In the genomic region with DNA sequence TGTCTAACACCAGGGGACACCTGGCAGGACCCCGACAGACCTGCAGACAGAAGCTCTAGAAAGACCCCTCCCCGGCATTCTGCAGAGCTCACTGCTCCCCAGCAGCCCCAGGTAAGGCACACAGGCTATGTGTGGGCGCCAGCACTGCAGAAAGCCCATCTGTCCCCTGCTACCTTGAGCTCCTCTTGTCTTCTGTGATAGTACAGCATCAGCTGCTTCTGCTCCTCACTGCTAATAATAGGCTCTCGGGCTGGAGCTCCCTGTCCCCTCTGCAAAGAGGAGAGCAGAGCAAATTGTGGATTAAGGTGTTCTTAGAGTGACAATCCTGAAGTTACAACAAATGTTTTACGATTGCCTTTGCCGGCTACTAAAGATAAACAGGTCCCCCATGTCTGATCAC, we compare ENCODE assay signal across 22 cellular contexts. TPM values are rescaled to one million over a fixed set of nuclear protein-coding genes. Genes with fewer than 3 reads are reported as not detected.
DNase-seq lines count a peak whose midpoint lies in the region; ATAC-seq and TF ChIP-seq lines count a peak whose summit lies in the region.
"Had no signal": no experiment of that assay in that cellular context is flagged by ENCODE, and none has a peak within 500 bp of the region (broad histone marks: within the 10 kb centered on the region; RNA-seq: fewer than 3 reads in every experiment).

No MANE protein-coding gene starts in this region.

- H3K4me1 Mint-ChIP-seq in natural killer cell, result peaks cover 0 to 10% of the 10 kb centered on the region in 2 donors

- H3K27ac Mint-ChIP-seq in natural killer cell, result peak overlapping the region in 1 of 2 donors; percentile 31

- H3K4me3 Mint-ChIP-seq in natural killer cell, result no peak overlapping the region
- H3K4me3 Mint-ChIP-seq: CD4-positive, alpha-beta memory T cell had no signal

- no TSS peak for BruUV-seq in PC-9 (replicated peaks; lab: Mats Ljungman, UMichigan)

- ATAC-seq in aorta (ENCODE audit: low FRiP score), result peak; percentile 34
- ATAC-seq in natural killer cell, result no peak
- ATAC-seq: GM12878, K562, Right ventricle myocardium inferior, SK-N-SH treated with all-trans-retinoic acid at 6 μM for 48 hours had no signal

- H3K9me3 Mint-ChIP-seq in natural killer cell, result no peaks in the 10 kb centered on the region
- H3K9me3 Mint-ChIP-seq: CD4-positive, alpha-beta memory T cell had no signal

- no peak overlapping the region for H2AFZ ChIP-seq in PC-9

- peak overlapping the region; percentile 37; the same call in 1 of the 2 replicates for H3K27ac ChIP-seq in PC-9
- peak overlapping the region; percentile 56 for H3K27ac ChIP-seq in angular gyrus (ENCODE audit: low read depth, low read length)
- H3K27ac ChIP-seq in epithelial cell of prostate, result peak overlapping the region; percentile 16
- no peak overlapping the region for H3K27ac ChIP-seq in aorta (ENCODE audit: low read depth in 1 of 2, low read length in 2 of 2)
- H3K27ac ChIP-seq in colonic mucosa, result no peak overlapping the region
- H3K27ac ChIP-seq: SJCRH30 had no signal

- peaks cover 3% of the 10 kb centered on the region; the same call in 1 of the 2 replicates for H3F3A ChIP-seq in PC-9 (ENCODE audit: insufficient read depth, low read depth)

- DNase-seq in PC-9 (no peak), epithelial cell of prostate (ENCODE audit: low read depth, low spot score) (no peak), aorta (no peak), colonic mucosa (no peak), RKO (ENCODE audit: low spot score) (no peak), natural killer cell (no peak)
- DNase-seq: Caco-2; CD4-positive, alpha-beta memory T cell; GDM1; Kasumi-1; NCI-H1092 treated with DMSO at 0.1 percent for 48 hours; NCI-H146; NCI-H1930; NCI-H2107; NCI-H510A; NCI-H69; SJCRH30 had no signal

- H3K36me3 Mint-ChIP-seq in natural killer cell, result peaks cover 28% of the 10 kb centered on the region

- H3K79me2 ChIP-seq in PC-9 (ENCODE audit: low read depth), result no peaks in the 10 kb centered on the region

- H3K4me3 ChIP-seq in PC-9 (no peak overlapping the region), aorta (ENCODE audit: low read length in 2 of 2) (no peak overlapping the region), colonic mucosa (no peak overlapping the region)
- H3K4me3 ChIP-seq: GM12878, K562, SJCRH30 had no signal

- 93 to 96% methylated on average over 6 of the region's 6 CpGs for WGBS in aorta, 2 donors

- no peaks in the 10 kb centered on the region for H3K9me2 ChIP-seq in PC-9 (ENCODE audit: insufficient read depth)

- H3K36me3 ChIP-seq in PC-9 (ENCODE audit: low read depth), result peaks cover 3% of the 10 kb centered on the region; the same call in 1 of the 2 replicates
- peaks cover 6 to 7% of the 10 kb centered on the region in 2 donors for H3K36me3 ChIP-seq in aorta (ENCODE audit: control insufficient read depth in 1 of 2, insufficient read depth in 2 of 2, low read length in 1 of 2)
- H3K36me3 ChIP-seq in colonic mucosa, result peaks cover 15% of the 10 kb centered on the region

- H3K4me2 ChIP-seq in PC-9, result no peak overlapping the region

- CTCF ChIA-PET in PC-9 (lab: Charles Lee), result interaction anchor here (0.6 to 1.2 kb wide), 2 partner anchors 231 to 736 kb away, joined by 5 to 6 read pairs; no protein-coding TSS in a partner anchor

- no peaks in the 10 kb centered on the region for H3K9me3 ChIP-seq in PC-9 (ENCODE audit: insufficient read depth, low read depth)
- H3K9me3 ChIP-seq in aorta (ENCODE audit: control insufficient read depth, low read length), result no peaks in the 10 kb centered on the region
- no peaks in the 10 kb centered on the region for H3K9me3 ChIP-seq in colonic mucosa
- H3K9me3 ChIP-seq: Caco-2, SJCRH30 had no signal

- H3K4me1 ChIP-seq in PC-9 (replicated peaks; ENCODE audit: insufficient read depth), result no peaks in the 10 kb centered on the region
- no peaks in the 10 kb centered on the region for H3K4me1 ChIP-seq in aorta (ENCODE audit: control insufficient read depth in 1 of 2, insufficient read depth in 2 of 2, low read length in 2 of 2)
- no peaks in the 10 kb centered on the region for H3K4me1 ChIP-seq in colonic mucosa
- H3K4me1 ChIP-seq: Caco-2, SJCRH30 had no signal

- no peaks in the 10 kb centered on the region for H3K27me3 Mint-ChIP-seq in natural killer cell (ENCODE audit: low read depth in 2 of 2)
- H3K27me3 Mint-ChIP-seq: CD4-positive, alpha-beta memory T cell had no signal

- intact Hi-C loops in PC-9 (cut with micrococcal nuclease; ENCODE audit: unreplicated experiment) (loop anchor here (5.0 kb wide), 1 partner anchor 325 kb away; a partner anchor contains a TSS), aorta (cut with DNase I) (loop anchor here in 1 of 2 donors (5.0 to 10.0 kb wide), 3 partner anchors 200 to 737 kb away; no protein-coding TSS in a partner anchor), colonic mucosa (cut with DNase I) (loop anchor here (5.0 kb wide), 1 partner anchor 200 kb away; no protein-coding TSS in a partner anchor), natural killer cell (cut with micrococcal nuclease) (no loop called here)

- TF ChIP-seq CTCF in PC-9 (conservative IDR thresholded peaks at IDR 0.05) (no peak), colonic mucosa (IDR thresholded peaks at IDR 0.05) (no peak), natural killer cell (IDR thresholded peaks at IDR 0.05) (no peak)

- no peaks in the 10 kb centered on the region for H4K20me1 ChIP-seq in PC-9 (ENCODE audit: insufficient read depth)

- POLR2A ChIA-PET in PC-9 (lab: Charles Lee; ENCODE audit: unreplicated experiment), result no interaction called here

- H3K27me3 ChIP-seq in PC-9 (ENCODE audit: insufficient read depth, low read depth) (no peaks in the 10 kb centered on the region), aorta (ENCODE audit: control insufficient read depth in 1 of 2, insufficient read depth in 2 of 2, low read length in 1 of 2) (no peaks in the 10 kb centered on the region), colonic mucosa (no peaks in the 10 kb centered on the region)
- H3K27me3 ChIP-seq: SJCRH30 had no signal

- no peak overlapping the region for H3K9ac ChIP-seq in colonic mucosa (ENCODE audit: low read depth in 2 of 2, low read length in 2 of 2)

RNA-seq across cellular contexts. Expression of a gene that starts 10.1 kb away (rescaled TPM):
- total RNA-seq in PC-9 (2021), result 31.2 and 35.5 TPM in 2 replicates
- 10 to 100 TPM; 20.4 to 26.9 TPM for total RNA-seq in aorta
- polyA plus RNA-seq in aorta, result 10 to 100 TPM; 23.2 to 31.4 TPM
- total RNA-seq in colonic mucosa, result 10 to 100 TPM; 27.5 to 55.8 TPM
- 10 to 100 TPM; 16.1 to 23.7 (median 16.8) TPM for total RNA-seq in natural killer cell

RNA-seq across cellular contexts. Expression of a gene that starts 16.8 kb away (rescaled TPM):
- total RNA-seq in PC-9 (2021) (0.68 TPM in 1 of 2 replicates, not detected in the other), aorta (1 to 10 TPM; 1.4 to 1.5 TPM), colonic mucosa (1 to 10 TPM in 1 of 2 donors, under 1 TPM in 1; 0.74 to 1.2 TPM), natural killer cell (1 to 10 TPM in 1 of 3 donors, under 1 TPM in 2; 0.47 to 1.3 (median 0.93) TPM)
- 1 to 10 TPM in 1 of 2 donors, not detected in 1; 2.3 TPM for polyA plus RNA-seq in aorta
- total RNA-seq: Caco-2, SJCRH30 had no signal

Comparison
In these comparisons a context has a peak if more than half of its experiments do, and no peak if none do; other contexts are left out.
1. H3K27ac ChIP-seq: peak in PC-9 (single experiment), angular gyrus (single experiment) and epithelial cell of prostate (single experiment); none in aorta (0 of 2) and colonic mucosa (single experiment).